In the genomic region with DNA sequence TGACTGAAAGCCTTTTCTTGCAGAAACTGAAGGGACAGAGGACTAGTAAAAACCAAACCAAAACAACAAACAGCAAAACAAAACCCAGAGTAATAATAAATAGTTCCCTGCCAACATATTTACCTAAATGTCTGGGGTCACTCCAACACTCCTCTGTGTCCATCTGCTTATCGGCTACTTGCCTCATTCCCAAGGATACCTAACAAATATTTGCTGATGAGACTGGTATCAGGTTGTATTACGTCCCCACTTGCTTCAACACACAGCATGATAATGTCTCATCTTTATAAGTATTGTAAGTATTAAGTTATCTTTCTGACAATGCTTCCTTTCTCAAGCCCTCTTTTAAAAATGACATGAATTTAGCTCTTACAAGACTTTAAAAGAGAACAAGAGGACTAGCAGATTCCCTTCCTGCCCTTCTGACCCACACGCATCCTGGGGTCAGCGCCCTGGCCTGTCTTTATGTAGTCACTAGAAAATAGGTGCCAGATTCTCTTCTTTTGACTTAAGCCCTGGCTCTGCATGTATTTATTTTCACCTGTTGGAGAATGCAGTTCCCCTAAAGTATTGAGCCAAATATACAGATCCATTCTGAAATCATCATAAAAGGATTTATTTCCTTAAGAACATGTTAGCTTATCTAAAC, we compare ENCODE assay signal across 22 cellular contexts.
DNase-seq lines count a peak whose midpoint lies in the region; ATAC-seq, FAIRE-seq and TF ChIP-seq lines count a peak whose summit lies in the region.
"Had no signal": no experiment of that assay in that cellular context is flagged by ENCODE, and none has a peak within 500 bp of the region (broad histone marks: within the 10 kb centered on the region; RNA-seq: fewer than 3 reads in every experiment).

No MANE protein-coding gene starts in this region.

- H3K14ac ChIP-seq in H1 (ENCODE audit: insufficient read length) (no peak overlapping the region), neuronal stem cell (ENCODE audit: low read length) (no peak overlapping the region)

- H2BK15ac ChIP-seq in H1 (ENCODE audit: low read length), result no peak overlapping the region
- no peak overlapping the region for H2BK15ac ChIP-seq in neuronal stem cell (ENCODE audit: low read length)

- H3K27ac Mint-ChIP-seq in activated T-cell treated with anti-CD3 and anti-CD28 coated beads, Interleukin-2, amount 50 U/mL, for 72 hours, result peak overlapping the region; percentile 13
- H3K27ac Mint-ChIP-seq: CD8-positive, alpha-beta memory T cell had no signal

- H2AFZ ChIP-seq in H1 (ENCODE audit: low read length), result peak overlapping the region; percentile 83
- no peak overlapping the region for H2AFZ ChIP-seq in neuronal stem cell (ENCODE audit: low read length)
- H2AFZ ChIP-seq: PC-9 had no signal

- FAIRE-seq in H1 (lab: Jason Lieb, UNC) (no peak), GM19239 (lab: Jason Lieb, UNC) (no peak)
- FAIRE-seq: A204.1 had no signal

- H3K27ac ChIP-seq in H1 (ENCODE audit: low read depth, low read length) (no peak overlapping the region), neuronal stem cell (replicated peaks; ENCODE audit: low read length) (peak overlapping the region; percentile 72)
- H3K27ac ChIP-seq: C4-2B, PC-9 had no signal

- no peak overlapping the region for H3K23ac ChIP-seq in H1 (ENCODE audit: insufficient read length)
- no peak overlapping the region for H3K23ac ChIP-seq in neuronal stem cell (ENCODE audit: low read depth, low read length, poor library complexity)

- H3K4me1 Mint-ChIP-seq in activated T-cell treated with anti-CD3 and anti-CD28 coated beads, Interleukin-2, amount 50 U/mL, for 72 hours (ENCODE audit: low read depth), result no peaks in the 10 kb centered on the region
- H3K4me1 Mint-ChIP-seq: CD8-positive, alpha-beta memory T cell had no signal

- CTCF ChIA-PET in H1 (lab: Charles Lee; ENCODE audit: partially characterized antibody), result no interaction called here

- H2BK12ac ChIP-seq in H1 (ENCODE audit: low read depth, low read length) (no peak overlapping the region), neuronal stem cell (ENCODE audit: low read length) (no peak overlapping the region)

- H2AK5ac ChIP-seq in H1 (ENCODE audit: low read depth, low read length) (no peak overlapping the region), neuronal stem cell (ENCODE audit: low read depth, low read length) (no peak overlapping the region)

- TF ChIP-seq CTCF in H1 (IDR thresholded peaks at IDR 0.05; ENCODE audit: control extremely low read depth in 1 of 3, insufficient read depth in 1 of 3, low read depth in 1 of 3, low read length in 3 of 3), result no peak

- no peak overlapping the region for H3K4me2 ChIP-seq in H1 (ENCODE audit: insufficient read depth in 1 of 2, low read depth in 2 of 2, low read length in 2 of 2)
- H3K4me2 ChIP-seq in neuronal stem cell (ENCODE audit: insufficient read depth, low read length, poor library complexity, severe bottlenecking), result no peak overlapping the region
- H3K4me2 ChIP-seq: PC-9, SK-N-SH had no signal

- no peak overlapping the region for H2BK5ac ChIP-seq in H1 (ENCODE audit: low read depth, low read length)
- no peak overlapping the region for H2BK5ac ChIP-seq in neuronal stem cell (ENCODE audit: low read length)

- no peaks in the 10 kb centered on the region for H3K36me3 ChIP-seq in H1 (ENCODE audit: control insufficient read depth in 2 of 4, insufficient read depth in 4 of 4, low read length in 3 of 4)
- H3K36me3 ChIP-seq in neuronal stem cell (replicated peaks in 1 of 2; ENCODE audit: control insufficient read depth in 2 of 2, insufficient read depth in 2 of 2, low read length in 2 of 2), result no peaks in the 10 kb centered on the region

- H3K79me1 ChIP-seq in H1 (ENCODE audit: low read depth, low read length) (no peaks in the 10 kb centered on the region), neuronal stem cell (ENCODE audit: low read depth, low read length) (no peaks in the 10 kb centered on the region)

- TF ChIP-seq POLR2A in H1 (IDR thresholded peaks at IDR 0.05; ENCODE audit: control extremely low read depth in 1 of 2, low read depth in 2 of 2, low read length in 2 of 2), result no peak

- no peak overlapping the region for H4K8ac ChIP-seq in H1 (ENCODE audit: extremely low read depth, insufficient read depth, low read length)
- no peak overlapping the region for H4K8ac ChIP-seq in neuronal stem cell (ENCODE audit: low read depth, low read length)

- 58% methylated on average over 4 of the region's 4 CpGs; no CpG with 5 or more reads in 1 of the 2 experiments for WGBS in H1 (ENCODE audit: extremely low coverage in 1 of 2, insufficient coverage in 1 of 2, insufficient read length in 1 of 2, insufficient replicate concordance in 2 of 2, low coverage in 1 of 2, low lambda C conversion rate in 2 of 2, missing lambda C conversion rate in 1 of 2), 2 experiments
- WGBS in neuronal stem cell (ENCODE audit: extremely low coverage in 2 of 2, insufficient read length in 2 of 2, insufficient replicate concordance in 1 of 2), 2 donors, result no CpG with 5 or more reads among the region's 4 CpGs

- no peak overlapping the region for H4K5ac ChIP-seq in H1 (ENCODE audit: insufficient read length, low read depth, low read length)

- POLR2A ChIA-PET in H1 (lab: Charles Lee; ENCODE audit: partially characterized antibody), result no interaction called here

- no peak overlapping the region for H2BK20ac ChIP-seq in H1 (ENCODE audit: low read length)

- no peak overlapping the region for H3K9ac ChIP-seq in H1 (replicated peaks in 1 of 4; ENCODE audit: extremely low read depth in 1 of 4, low read depth in 3 of 4, low read length in 3 of 4)
- no peak overlapping the region for H3K9ac ChIP-seq in neuronal stem cell (ENCODE audit: low read depth, low read length, poor library complexity)
- H3K9ac ChIP-seq: SK-N-SH had no signal

- H3K9me3 ChIP-seq in H1 (ENCODE audit: insufficient read depth in 2 of 2, low read depth in 1 of 2, low read length in 1 of 2) (no peaks in the 10 kb centered on the region), neuronal stem cell (replicated peaks in 1 of 2; ENCODE audit: control insufficient read depth in 2 of 2, insufficient read depth in 1 of 2, low read depth in 1 of 2, low read length in 2 of 2) (no peaks in the 10 kb centered on the region)
- H3K9me3 ChIP-seq: SK-N-SH had no signal

- H3K79me2 ChIP-seq in H1 (ENCODE audit: control insufficient read depth in 1 of 2, insufficient read depth in 2 of 2, low read length in 2 of 2), result no peaks in the 10 kb centered on the region

- no peaks in the 10 kb centered on the region for H3K36me3 Mint-ChIP-seq in activated T-cell treated with anti-CD3 and anti-CD28 coated beads, Interleukin-2, amount 50 U/mL, for 72 hours (ENCODE audit: insufficient read depth in 2 of 2)

- H3K27me3 ChIP-seq in H1 (replicated peaks in 1 of 4; ENCODE audit: control insufficient read depth in 3 of 4, extremely low read depth in 1 of 4, insufficient read depth in 3 of 4, low read length in 3 of 4), result no peaks in the 10 kb centered on the region
- H3K27me3 ChIP-seq in neuronal stem cell (ENCODE audit: control insufficient read depth in 3 of 3, insufficient read depth in 3 of 3, low read depth in 1 of 3, low read length in 3 of 3), result peaks cover 0 to 60% (median 0%) of the 10 kb centered on the region in 3 experiments

- H2BK120ac ChIP-seq in H1 (replicated peaks; ENCODE audit: low read depth, low read length) (no peak overlapping the region), neuronal stem cell (ENCODE audit: low read depth, low read length) (no peak overlapping the region)

- H3K23me2 ChIP-seq in H1 (ENCODE audit: low read depth, low read length), result no peaks in the 10 kb centered on the region

- H3K56ac ChIP-seq in H1 (replicated peaks; ENCODE audit: insufficient read length, low read depth, low read length), result no peak overlapping the region

- no peak overlapping the region for H3K18ac ChIP-seq in H1 (ENCODE audit: extremely low read depth, low read length)
- H3K18ac ChIP-seq in neuronal stem cell (ENCODE audit: low read length), result no peak overlapping the region

- TF ChIP-seq EP300 in H1 (IDR thresholded peaks at IDR 0.05; ENCODE audit: borderline replicate concordance in 1 of 2, low read depth in 2 of 2, low read length in 2 of 2), result no peak

- DNase-seq in activated T-cell treated with anti-CD3 and anti-CD28 coated beads, Interleukin-2, amount 50 U/mL, for 72 hours, result no peak
- no peak for DNase-seq in activated T-cell treated with anti-CD3 and anti-CD28 coated beads, Interleukin-2, amount 50 U/mL, for 1 hour
- DNase-seq in NCI-H748 (lab: John Stamatoyannopoulos, UW; ENCODE audit: unreplicated experiment), result peak; percentile 69
- DNase-seq in H1 (ENCODE audit: low read depth in 1 of 2, low spot score in 2 of 2), result no peak
- DNase-seq in neuronal stem cell (ENCODE audit: low spot score), result no peak
- DNase-seq in NCI-H2029 treated with DMSO at 0.1 percent for 48 hours (lab: John Stamatoyannopoulos, UW), result no peak
- DNase-seq in GM19239 (ENCODE audit: insufficient read length, low spot score), result no peak
- DNase-seq: Calu3; CD8-positive, alpha-beta memory T cell; DMS79; H7; KBM-7; MM.1S; NCI-H1048; NCI-H1694 treated with DMSO at 0.1 percent for 48 hours; PC-9; RPMI8226; SHP77; SK-N-SH; T-helper 1 cell had no signal

- no peaks in the 10 kb centered on the region for H4K20me1 ChIP-seq in H1 (replicated peaks in 1 of 2; ENCODE audit: control insufficient read depth in 1 of 2, insufficient read depth in 2 of 2, low read length in 2 of 2)

- H3K9me3 Mint-ChIP-seq in activated T-cell treated with anti-CD3 and anti-CD28 coated beads, Interleukin-2, amount 50 U/mL, for 72 hours, result no peaks in the 10 kb centered on the region

- TF ChIP-seq RAD21 in H1 (IDR thresholded peaks at IDR 0.05 in 1 of 2, conservative IDR thresholded peaks at IDR 0.05 in 1 of 2; ENCODE audit: low read depth in 2 of 2, low read length in 2 of 2), result no peak

- H3K4ac ChIP-seq in H1 (replicated peaks; ENCODE audit: insufficient read length, low read depth, low read length) (no peak overlapping the region), neuronal stem cell (ENCODE audit: low read length) (no peak overlapping the region)

- H3K4me1 ChIP-seq in H1 (replicated peaks in 1 of 4; ENCODE audit: control insufficient read depth in 3 of 4, insufficient read depth in 4 of 4, low read length in 3 of 4) (peaks cover 0 to 7% (median under 1%) of the 10 kb centered on the region in 4 experiments; a peak in 1 of 7 replicates), neuronal stem cell (ENCODE audit: control insufficient read depth in 2 of 2, insufficient read depth in 1 of 2, low read depth in 1 of 2, low read length in 2 of 2) (peaks cover 0 to 12% of the 10 kb centered on the region in 2 donors)

- H4K91ac ChIP-seq in H1 (replicated peaks; ENCODE audit: insufficient read length, low read length) (no peak overlapping the region), neuronal stem cell (ENCODE audit: low read depth, low read length, poor library complexity) (no peak overlapping the region)

- ATAC-seq in activated T-cell treated with anti-CD3 and anti-CD28 coated beads, Interleukin-2, amount 50 U/mL, for 72 hours (replicated peaks in 1 of 2), result no peak

- no peak overlapping the region for H3K4me3 Mint-ChIP-seq in activated T-cell treated with anti-CD3 and anti-CD28 coated beads, Interleukin-2, amount 50 U/mL, for 72 hours
- H3K4me3 Mint-ChIP-seq: CD8-positive, alpha-beta memory T cell had no signal

- peaks cover 14% of the 10 kb centered on the region for H3K27me3 Mint-ChIP-seq in activated T-cell treated with anti-CD3 and anti-CD28 coated beads, Interleukin-2, amount 50 U/mL, for 72 hours (ENCODE audit: low read depth)

- no peak overlapping the region for H3K4me3 ChIP-seq in H1 (ENCODE audit: extremely low read depth in 1 of 4, insufficient read depth in 2 of 4, low read depth in 3 of 4, low read length in 4 of 4)
- H3K4me3 ChIP-seq in neuronal stem cell (ENCODE audit: low read length in 2 of 2), result no peak overlapping the region
- H3K4me3 ChIP-seq: PC-9 had no signal
